1 cellular context compared by ENCODE assay signal in genomic region chr17:65101371-65101770, GRCh38.
TF ChIP-seq lines count a peak whose summit lies in the region.

No MANE protein-coding gene starts in this region.

TF ChIP-seq in IMR-90, 13 proteins besides CTCF, POLR2A, EP300 and RAD21:
- TF ChIP-seq MAFK (IDR thresholded peaks at IDR 0.05; ENCODE audit: low read depth, low read length) (no peak), FOS (IDR thresholded peaks at IDR 0.05; ENCODE audit: low read depth, low read length) (no peak), MAZ (IDR thresholded peaks at IDR 0.05; ENCODE audit: borderline replicate concordance, low read depth, low read length) (no peak), ELK1 (IDR thresholded peaks at IDR 0.05; ENCODE audit: borderline replicate concordance, low read depth, low read length) (no peak), NFE2L2 (IDR thresholded peaks at IDR 0.05; ENCODE audit: low read depth, low read length) (no peak), CEBPB (IDR thresholded peaks at IDR 0.05; ENCODE audit: low read depth, low read length) (no peak), BHLHE40 (IDR thresholded peaks at IDR 0.05; ENCODE audit: low read depth, low read length) (no peak), MXI1 (IDR thresholded peaks at IDR 0.05; ENCODE audit: borderline replicate concordance, low read depth, low read length) (no peak)
- TF ChIP-seq, protein P1, sequence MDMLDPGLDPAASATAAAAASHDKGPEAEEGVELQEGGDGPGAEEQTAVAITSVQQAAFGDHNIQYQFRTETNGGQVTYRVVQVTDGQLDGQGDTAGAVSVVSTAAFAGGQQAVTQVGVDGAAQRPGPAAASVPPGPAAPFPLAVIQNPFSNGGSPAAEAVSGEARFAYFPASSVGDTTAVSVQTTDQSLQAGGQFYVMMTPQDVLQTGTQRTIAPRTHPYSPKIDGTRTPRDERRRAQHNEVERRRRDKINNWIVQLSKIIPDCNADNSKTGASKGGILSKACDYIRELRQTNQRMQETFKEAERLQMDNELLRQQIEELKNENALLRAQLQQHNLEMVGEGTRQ (IDR thresholded peaks at IDR 0.05; ENCODE audit: low read depth, low read length), result no peak
